8 cellular contexts compared by ENCODE assay signal in genomic region chr17:29140051-29140582, GRCh38. TPM values are rescaled to one million over a fixed set of nuclear protein-coding genes. Genes with fewer than 3 reads are reported as not detected.
DNase-seq lines count a peak whose midpoint lies in the region; ATAC-seq and TF ChIP-seq lines count a peak whose summit lies in the region.

No MANE protein-coding gene starts in this region.

- H3K9ac ChIP-seq in rectal smooth muscle tissue (ENCODE audit: low read length), result no peak overlapping the region

- ATAC-seq in GM18511 (IDR thresholded peaks at IDR 0.05; ENCODE audit: unreplicated experiment) (peak; percentile 54), HG03354 (IDR thresholded peaks at IDR 0.05; ENCODE audit: poor library complexity, severe bottlenecking, unreplicated experiment) (peak; percentile 44), SK-N-SH treated with all-trans-retinoic acid at 6 μM for 48 hours (peak; percentile 97)

- no peak for TF ChIP-seq CTCF in cardiac muscle cell (IDR thresholded peaks at IDR 0.05; ENCODE audit: low read depth, low read length)
- TF ChIP-seq CTCF in vagina (IDR thresholded peaks at IDR 0.05), result no peak

- DNase-seq in activated naive CD4-positive, alpha-beta T cell treated with anti-CD3 and anti-CD28 coated beads, Interleukin-2, amount 10 ng/mL, durations not matched to agents 7 days and 5 days, result peak; percentile 91
- DNase-seq in cardiac muscle cell (ENCODE audit: low read depth in 1 of 2, low spot score in 1 of 2) (peak; percentile 71 to 92), vagina (ENCODE audit: extremely low spot score in 2 of 2) (no peak), mesenteric fat pad (ENCODE audit: low spot score) (no peak)

- H3K36me3 Mint-ChIP-seq in activated naive CD4-positive, alpha-beta T cell treated with anti-CD3 and anti-CD28 coated beads, Interleukin-2, amount 10 ng/mL, durations not matched to agents 7 days and 5 days, result peaks cover 21% of the 10 kb centered on the region

- H3K27ac ChIP-seq in cardiac muscle cell (peak overlapping the region; percentile 99), rectal smooth muscle tissue (ENCODE audit: low read depth, low read length) (peak overlapping the region; percentile 3), vagina (peak overlapping the region; percentile 85)

- peak overlapping the region; percentile 77 for H3K4me3 Mint-ChIP-seq in activated naive CD4-positive, alpha-beta T cell treated with anti-CD3 and anti-CD28 coated beads, Interleukin-2, amount 10 ng/mL, durations not matched to agents 7 days and 5 days

- peak in 1 of 2 donors; percentile 67 for TF ChIP-seq POLR2A in vagina (IDR thresholded peaks at IDR 0.05)

- CTCF ChIA-PET in activated naive CD4-positive, alpha-beta T cell treated with anti-CD3 and anti-CD28 coated beads, Interleukin-2, amount 10 ng/mL, durations not matched to agents 7 days and 5 days (lab: Charles Lee), result interaction anchor here (0.7 to 14.9 kb wide), 6 partner anchors 10 to 791 kb away, joined by 3 to 482 read pairs (median 6); no protein-coding TSS in a partner anchor

- H3K27me3 Mint-ChIP-seq in activated naive CD4-positive, alpha-beta T cell treated with anti-CD3 and anti-CD28 coated beads, Interleukin-2, amount 10 ng/mL, durations not matched to agents 7 days and 5 days, result no peaks in the 10 kb centered on the region

- H3K36me3 ChIP-seq in cardiac muscle cell, result no peaks in the 10 kb centered on the region
- no peaks in the 10 kb centered on the region for H3K36me3 ChIP-seq in rectal smooth muscle tissue (ENCODE audit: control insufficient read depth, insufficient read depth, low read length)
- H3K36me3 ChIP-seq in vagina, result peaks cover 0 to 4% of the 10 kb centered on the region in 2 donors

- no peaks in the 10 kb centered on the region for H3K27me3 ChIP-seq in cardiac muscle cell
- no peaks in the 10 kb centered on the region for H3K27me3 ChIP-seq in rectal smooth muscle tissue (ENCODE audit: control insufficient read depth, insufficient read depth, low read length)
- H3K27me3 ChIP-seq in vagina, result no peaks in the 10 kb centered on the region

- intact Hi-C loops in vagina (cut with DNase I), result loop anchor here (5.0 kb wide), 1 partner anchor 37 kb away; no protein-coding TSS in a partner anchor

- peaks cover 64% of the 10 kb centered on the region for H3K4me1 ChIP-seq in cardiac muscle cell (ENCODE audit: low read depth)
- H3K4me1 ChIP-seq in rectal smooth muscle tissue (ENCODE audit: control insufficient read depth, insufficient read depth, low read length), result peaks cover 17% of the 10 kb centered on the region
- peaks cover 41% of the 10 kb centered on the region for H3K4me1 ChIP-seq in vagina

- peak overlapping the region; percentile 93 for H3K27ac Mint-ChIP-seq in activated naive CD4-positive, alpha-beta T cell treated with anti-CD3 and anti-CD28 coated beads, Interleukin-2, amount 10 ng/mL, durations not matched to agents 7 days and 5 days

- H3K9me3 Mint-ChIP-seq in activated naive CD4-positive, alpha-beta T cell treated with anti-CD3 and anti-CD28 coated beads, Interleukin-2, amount 10 ng/mL, durations not matched to agents 7 days and 5 days, result no peaks in the 10 kb centered on the region

- H3K9me3 ChIP-seq in cardiac muscle cell (ENCODE audit: low read depth) (no peaks in the 10 kb centered on the region), vagina (no peaks in the 10 kb centered on the region)

- peak overlapping the region; percentile 34 for H3K4me3 ChIP-seq in cardiac muscle cell
- H3K4me3 ChIP-seq in rectal smooth muscle tissue (ENCODE audit: low read length), result peak overlapping the region; percentile 65
- H3K4me3 ChIP-seq in vagina, result peak overlapping the region; percentile 44 to 54

- H3K4me1 Mint-ChIP-seq in activated naive CD4-positive, alpha-beta T cell treated with anti-CD3 and anti-CD28 coated beads, Interleukin-2, amount 10 ng/mL, durations not matched to agents 7 days and 5 days, result peaks cover 73% of the 10 kb centered on the region

TF ChIP-seq in SK-N-SH treated with all-trans-retinoic acid at 6 μM for 48 hours, 23 proteins besides CTCF, POLR2A, EP300 and RAD21:
- TF ChIP-seq ZFP3 (CRISPR knock-in tag; IDR thresholded peaks at IDR 0.05), result no peak
- no peak for TF ChIP-seq POU6F1 (CRISPR knock-in tag; IDR thresholded peaks at IDR 0.05; ENCODE audit: borderline replicate concordance, low read depth)
- TF ChIP-seq CSRNP3 (CRISPR knock-in tag; IDR thresholded peaks at IDR 0.05), result no peak
- no peak for TF ChIP-seq CREB5 (CRISPR knock-in tag; IDR thresholded peaks at IDR 0.05; ENCODE audit: low read depth)
- no peak for TF ChIP-seq TOX (CRISPR knock-in tag; IDR thresholded peaks at IDR 0.05; ENCODE audit: borderline replicate concordance)
- TF ChIP-seq ISL1 (CRISPR knock-in tag; IDR thresholded peaks at IDR 0.05), result no peak
- TF ChIP-seq BACH2 (CRISPR knock-in tag; IDR thresholded peaks at IDR 0.05; ENCODE audit: borderline replicate concordance), result no peak
- no peak for TF ChIP-seq ESRRG (CRISPR knock-in tag; IDR thresholded peaks at IDR 0.05)
- no peak for TF ChIP-seq CSDC2 (CRISPR knock-in tag; IDR thresholded peaks at IDR 0.05)
- no peak for TF ChIP-seq ARNTL (CRISPR knock-in tag; IDR thresholded peaks at IDR 0.05; ENCODE audit: borderline replicate concordance, low read depth)
- no peak for TF ChIP-seq ZNF565 (CRISPR knock-in tag; conservative IDR thresholded peaks at IDR 0.05; ENCODE audit: low read depth)
- TF ChIP-seq SNAI2 (CRISPR knock-in tag; IDR thresholded peaks at IDR 0.05), result no peak
- no peak for TF ChIP-seq ZNF70 (CRISPR knock-in tag; IDR thresholded peaks at IDR 0.05)
- TF ChIP-seq GLIS3 (CRISPR knock-in tag; IDR thresholded peaks at IDR 0.05), result no peak
- no peak for TF ChIP-seq ZFP30 (CRISPR knock-in tag; IDR thresholded peaks at IDR 0.05)

RNA-seq across cellular contexts. Expression of gene MYO18A, which starts 40.1 kb away (rescaled TPM):
- 326 and 564 TPM in 2 replicates for total RNA-seq in cardiac muscle cell
- polyA plus RNA-seq in cardiac muscle cell, result 186 and 218 TPM in 2 replicates
- total RNA-seq in vagina, result 70.7 TPM
- total RNA-seq in mesenteric fat pad, result 48.6 TPM

Comparison
In these comparisons a context has a peak if more than half of its experiments do, and no peak if none do; other contexts are left out.
1. ATAC-seq: peak in every context shown above with its lines; median percentile 97 in SK-N-SH treated with all-trans-retinoic acid at 6 μM for 48 hours; 54 in GM18511; 44 in HG03354.
2. DNase-seq: peak in activated naive CD4-positive, alpha-beta T cell treated with anti-CD3 and anti-CD28 coated beads, Interleukin-2, amount 10 ng/mL, durations not matched to agents 7 days and 5 days (single experiment) and cardiac muscle cell (2 of 2); none in vagina (0 of 2) and mesenteric fat pad (single experiment).
3. H3K27ac ChIP-seq: peak in every context shown above with its lines; median percentile 99 in cardiac muscle cell; 85 in vagina; 3 in rectal smooth muscle tissue.
4. Peak in every context shown above with its lines, with median percentiles within 50 percentile points of each other: H3K4me3 ChIP-seq.